8 cellular contexts compared by ENCODE assay signal in the genomic region with DNA sequence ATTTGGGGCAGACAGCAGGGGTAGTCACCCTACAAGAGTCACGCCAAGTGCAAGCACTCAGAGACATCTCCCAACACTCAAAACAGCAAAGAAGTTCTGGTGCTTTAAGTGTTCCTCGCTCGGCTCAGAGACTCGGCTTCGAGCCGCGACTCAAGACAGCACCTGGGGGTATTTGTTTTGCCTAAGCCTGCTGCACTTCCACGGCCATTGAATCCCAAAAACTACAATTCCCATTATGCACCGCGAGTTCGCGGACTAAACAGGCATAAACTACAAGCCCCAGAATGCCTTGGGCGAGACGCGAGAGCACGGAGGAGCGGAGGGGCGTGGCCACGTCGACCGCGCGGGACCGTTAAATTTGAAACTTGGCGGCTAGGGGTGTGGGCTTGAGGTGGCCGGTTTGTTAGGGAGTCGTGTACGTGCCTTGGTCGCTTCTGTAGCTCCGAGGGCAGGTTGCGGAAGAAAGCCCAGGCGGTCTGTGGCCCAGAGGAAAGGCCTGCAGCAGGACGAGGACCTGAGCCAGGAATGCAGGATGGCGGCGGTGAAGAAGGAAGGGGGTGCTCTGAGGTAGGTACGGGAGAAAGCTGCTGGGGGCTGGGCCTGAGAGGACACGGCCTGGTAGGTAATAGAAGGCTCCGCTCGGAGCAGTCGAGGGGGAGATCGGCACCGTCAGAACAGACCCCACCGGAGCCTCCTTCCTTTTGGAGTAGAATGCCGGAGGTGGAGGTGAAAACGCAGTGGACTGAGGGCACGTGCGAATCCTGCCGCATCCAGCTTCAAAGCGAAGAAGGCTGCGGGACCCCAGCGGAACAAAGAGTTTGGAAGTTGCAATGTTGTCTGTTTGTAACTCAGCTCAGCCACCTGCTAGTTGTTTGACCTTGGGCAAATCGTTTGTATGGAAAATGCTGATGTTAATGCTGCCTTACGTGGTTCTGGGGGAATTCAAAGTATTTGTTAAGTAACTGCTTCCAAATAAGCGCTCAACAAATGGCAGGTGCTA. TPM values are rescaled to one million over a fixed set of nuclear protein-coding genes. Genes with fewer than 3 reads are reported as not detected.
DNase-seq lines count a peak whose midpoint lies in the region; ATAC-seq, FAIRE-seq and TF ChIP-seq lines count a peak whose summit lies in the region.

A gene with protein sequence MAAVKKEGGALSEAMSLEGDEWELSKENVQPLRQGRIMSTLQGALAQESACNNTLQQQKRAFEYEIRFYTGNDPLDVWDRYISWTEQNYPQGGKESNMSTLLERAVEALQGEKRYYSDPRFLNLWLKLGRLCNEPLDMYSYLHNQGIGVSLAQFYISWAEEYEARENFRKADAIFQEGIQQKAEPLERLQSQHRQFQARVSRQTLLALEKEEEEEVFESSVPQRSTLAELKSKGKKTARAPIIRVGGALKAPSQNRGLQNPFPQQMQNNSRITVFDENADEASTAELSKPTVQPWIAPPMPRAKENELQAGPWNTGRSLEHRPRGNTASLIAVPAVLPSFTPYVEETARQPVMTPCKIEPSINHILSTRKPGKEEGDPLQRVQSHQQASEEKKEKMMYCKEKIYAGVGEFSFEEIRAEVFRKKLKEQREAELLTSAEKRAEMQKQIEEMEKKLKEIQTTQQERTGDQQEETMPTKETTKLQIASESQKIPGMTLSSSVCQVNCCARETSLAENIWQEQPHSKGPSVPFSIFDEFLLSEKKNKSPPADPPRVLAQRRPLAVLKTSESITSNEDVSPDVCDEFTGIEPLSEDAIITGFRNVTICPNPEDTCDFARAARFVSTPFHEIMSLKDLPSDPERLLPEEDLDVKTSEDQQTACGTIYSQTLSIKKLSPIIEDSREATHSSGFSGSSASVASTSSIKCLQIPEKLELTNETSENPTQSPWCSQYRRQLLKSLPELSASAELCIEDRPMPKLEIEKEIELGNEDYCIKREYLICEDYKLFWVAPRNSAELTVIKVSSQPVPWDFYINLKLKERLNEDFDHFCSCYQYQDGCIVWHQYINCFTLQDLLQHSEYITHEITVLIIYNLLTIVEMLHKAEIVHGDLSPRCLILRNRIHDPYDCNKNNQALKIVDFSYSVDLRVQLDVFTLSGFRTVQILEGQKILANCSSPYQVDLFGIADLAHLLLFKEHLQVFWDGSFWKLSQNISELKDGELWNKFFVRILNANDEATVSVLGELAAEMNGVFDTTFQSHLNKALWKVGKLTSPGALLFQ (plus strand): TSS at position 381 of the 1,000 bp plus-strand sequence. CDS start 152 bp downstream, at position 533.

- no peaks in the 10 kb centered on the region for H4K20me1 ChIP-seq in astrocyte (ENCODE audit: insufficient read depth, low read length)
- H4K20me1 ChIP-seq in hepatocyte (ENCODE audit: insufficient read depth, poor library complexity, severe bottlenecking): no peaks in the 10 kb centered on the region

- peak; percentile 96 for FAIRE-seq in GM18507 (lab: Jason Lieb, UNC)
- FAIRE-seq in astrocyte (lab: Jason Lieb, UNC): no peak

- H3K4me3 ChIP-seq in astrocyte (ENCODE audit: insufficient read depth, low read depth, low read length): peak within 1 kb of the TSS; percentile 97
- H3K4me3 ChIP-seq in hepatocyte: peak within 1 kb of the TSS; percentile 79

- ATAC-seq in HG02970 (IDR thresholded peaks at IDR 0.05; ENCODE audit: low FRiP score, unreplicated experiment): peak; percentile 94

- no peak within 1 kb of the TSS for H3K27ac Mint-ChIP-seq in astrocyte (ENCODE audit: unreplicated experiment)
- H3K27ac Mint-ChIP-seq in chondrocyte (ENCODE audit: unreplicated experiment): no peak within 1 kb of the TSS

- intact Hi-C loops in T-helper 2 cell treated with Interferon-gamma antibody and Interleukin-4, amounts not matched to agents 100 ng/mL and 5 ng/mL, for 36 hours (cut with micrococcal nuclease): loop anchor here (1.0 to 2.0 kb wide), 5 partner anchors 52 to 378 kb away; a partner anchor contains a TSS

- H3K4me3 Mint-ChIP-seq in astrocyte (ENCODE audit: unreplicated experiment) (no peak within 1 kb of the TSS), chondrocyte (ENCODE audit: unreplicated experiment) (no peak within 1 kb of the TSS)

- H3K9me2 ChIP-seq in hepatocyte (replicated peaks; ENCODE audit: insufficient read depth): no peaks in the 10 kb centered on the region

- no peaks in the 10 kb centered on the region for H3K4me1 Mint-ChIP-seq in astrocyte (ENCODE audit: low read depth, unreplicated experiment)
- peaks cover 2% of the 10 kb centered on the region for H3K4me1 Mint-ChIP-seq in chondrocyte (ENCODE audit: low read depth)

- TF ChIP-seq CTCF in astrocyte (IDR thresholded peaks at IDR 0.05; ENCODE audit: insufficient read depth, low read depth, low read length): no peak
- TF ChIP-seq CTCF in hepatocyte (IDR thresholded peaks at IDR 0.05; ENCODE audit: poor library complexity): no peak
- TF ChIP-seq CTCF in chondrocyte (IDR thresholded peaks at IDR 0.05): no peak

- H3K36me3 Mint-ChIP-seq in astrocyte (ENCODE audit: low read depth, unreplicated experiment) (no peaks in the 10 kb centered on the region), chondrocyte (ENCODE audit: low read depth) (no peaks in the 10 kb centered on the region)

- H3K4me1 ChIP-seq in astrocyte (ENCODE audit: insufficient read depth, low read length): peaks cover 9% of the 10 kb centered on the region
- H3K4me1 ChIP-seq in hepatocyte (ENCODE audit: insufficient read depth): peaks cover 8% of the 10 kb centered on the region

- H3K9me3 Mint-ChIP-seq in astrocyte (ENCODE audit: unreplicated experiment): peaks cover 2% of the 10 kb centered on the region
- H3K9me3 Mint-ChIP-seq in chondrocyte (ENCODE audit: low read depth): no peaks in the 10 kb centered on the region

- no peaks in the 10 kb centered on the region for H3K27me3 ChIP-seq in astrocyte (ENCODE audit: insufficient read depth, low read length)
- no peaks in the 10 kb centered on the region for H3K27me3 ChIP-seq in hepatocyte

- WGBS in hepatocyte (ENCODE audit: low lambda C conversion rate, missing lambda C conversion rate): 2% methylated on average over 53 of the region's 54 CpGs

- H3K79me2 ChIP-seq in astrocyte (ENCODE audit: insufficient read depth, low read length) (peaks cover 50% of the 10 kb centered on the region), hepatocyte (peaks cover 39% of the 10 kb centered on the region)

- H3K9me3 ChIP-seq in astrocyte (ENCODE audit: insufficient read depth, low read depth, low read length) (no peaks in the 10 kb centered on the region), hepatocyte (ENCODE audit: low read depth) (no peaks in the 10 kb centered on the region)

- peak within 1 kb of the TSS; percentile 96 for H2AFZ ChIP-seq in astrocyte (ENCODE audit: low read depth, low read length)
- peak within 1 kb of the TSS; percentile 91 for H2AFZ ChIP-seq in hepatocyte

- H3K27ac ChIP-seq in astrocyte (ENCODE audit: low read depth, low read length) (peak within 1 kb of the TSS; percentile 67), hepatocyte (peak within 1 kb of the TSS; percentile 13)

- H3K4me2 ChIP-seq in astrocyte (ENCODE audit: low read length) (peak within 1 kb of the TSS; percentile 89), hepatocyte (peak within 1 kb of the TSS; percentile 88)

- H3K27me3 Mint-ChIP-seq in astrocyte (ENCODE audit: low read depth, unreplicated experiment) (peaks cover 4% of the 10 kb centered on the region), chondrocyte (ENCODE audit: low read depth) (no peaks in the 10 kb centered on the region)

- H3K36me3 ChIP-seq in astrocyte (ENCODE audit: insufficient read depth, low read length) (peaks cover 5% of the 10 kb centered on the region), hepatocyte (replicated peaks; ENCODE audit: insufficient read depth, low read depth) (no peaks in the 10 kb centered on the region)

- H3K9ac ChIP-seq in astrocyte (ENCODE audit: low read length): peak within 1 kb of the TSS; percentile 86

- DNase-seq in GM18507 (ENCODE audit: extremely low spot score, insufficient read length, low read depth) (peak; percentile 91), NCI-H1930 (lab: John Stamatoyannopoulos, UW) (peak; percentile 81 to 85), astrocyte (ENCODE audit: low read depth) (peak; percentile 70), hepatocyte (ENCODE audit: low spot score) (peak; percentile 94), renal cortical epithelial cell (ENCODE audit: low read depth) (peak; percentile 92), chondrocyte (ENCODE audit: low spot score) (no peak)

RNA-seq across cellular contexts. Expression of the gene that starts here (rescaled TPM):
- 74.6 and 86.8 TPM in 2 replicates for total RNA-seq in T-helper 2 cell treated with Interferon-gamma antibody and Interleukin-4, amounts not matched to agents 100 ng/mL and 5 ng/mL, for 36 hours
- total RNA-seq in astrocyte (3.2 and 5.2 TPM in 2 replicates), hepatocyte (7.6 and 11.9 TPM in 2 replicates), renal cortical epithelial cell (1.8 and 11.6 TPM in 2 replicates), chondrocyte (6.7 to 9.6 TPM (median 7.4 TPM) in 3 replicates)
- polyA plus RNA-seq in hepatocyte: 5.3 and 10.7 TPM in 2 replicates
